14 cellular contexts compared by ENCODE assay signal in the genomic region with DNA sequence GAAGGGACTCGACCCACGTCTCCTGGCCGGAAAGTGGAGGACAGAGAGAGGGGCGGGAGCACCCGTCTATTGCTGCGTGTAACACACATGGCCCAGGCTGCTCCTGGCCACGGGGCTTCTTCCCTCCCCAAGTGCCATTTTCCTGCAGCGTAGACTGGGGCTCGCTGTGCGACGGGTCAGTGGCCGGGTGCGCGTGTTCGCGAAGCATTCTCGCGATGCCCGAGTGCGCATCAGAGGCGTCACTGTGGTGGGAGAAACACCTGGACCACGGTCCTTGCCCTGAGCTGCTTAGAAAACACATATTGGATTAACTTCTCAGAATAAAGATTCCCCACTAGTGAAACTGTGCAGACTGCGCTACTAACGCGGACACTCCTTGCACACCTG.
A peak's percentile ranks its signal among the peaks of the same experiment; 100 is the strongest.
DNase-seq lines count a peak whose midpoint lies in the region; ATAC-seq, FAIRE-seq and TF ChIP-seq lines count a peak whose summit lies in the region.
"Had no signal": no experiment of that assay in that cellular context is flagged by ENCODE, and none has a peak within 500 bp of the region (broad histone marks: within the 10 kb centered on the region; RNA-seq: fewer than 3 reads in every experiment).

No MANE protein-coding gene starts in this region.

- H3K27me3 ChIP-seq in BLaER1 treated with 17β-estradiol and CSF1 and Interleukin-3, amounts not matched to agents 10 nM and 100 nM: no peaks in the 10 kb centered on the region
- no peaks in the 10 kb centered on the region for H3K27me3 ChIP-seq in GM12878 (replicated peaks in 1 of 2; ENCODE audit: control insufficient read depth in 2 of 2, insufficient read depth in 2 of 2, low read length in 1 of 2)
- H3K27me3 ChIP-seq in osteoblast (ENCODE audit: insufficient read depth, low read length): no peaks in the 10 kb centered on the region
- H3K27me3 ChIP-seq in upper lobe of right lung: no peaks in the 10 kb centered on the region
- H3K27me3 ChIP-seq in ascending aorta: no peaks in the 10 kb centered on the region
- H3K27me3 ChIP-seq: BE2C had no signal

- POLR2A ChIA-PET in GM12878 (lab: Charles Lee): no interaction called here

- no peaks in the 10 kb centered on the region for H3K79me2 ChIP-seq in GM12878 (ENCODE audit: control insufficient read depth, insufficient read depth, low read length)
- no peaks in the 10 kb centered on the region for H3K79me2 ChIP-seq in osteoblast (ENCODE audit: insufficient read depth, low read length)

- in situ Hi-C loops in GM12878 (cut with MboI): no loop called here

- H4K20me1 ChIP-seq in BLaER1 treated with 17β-estradiol and CSF1 and Interleukin-3, amounts not matched to agents 10 nM and 100 nM: peaks cover 0 to 74% (median 31%) of the 10 kb centered on the region in 11 experiments; a peak in 16 of 22 replicates
- no peaks in the 10 kb centered on the region for H4K20me1 ChIP-seq in GM12878 (ENCODE audit: control insufficient read depth, insufficient read depth)
- no peaks in the 10 kb centered on the region for H4K20me1 ChIP-seq in osteoblast (ENCODE audit: insufficient read depth, low read length)

- TF ChIP-seq RAD21 in GM12878 (IDR thresholded peaks at IDR 0.05; ENCODE audit: insufficient read depth, low read depth, low read length): no peak

- WGBS in GM12878 (ENCODE audit: insufficient coverage, insufficient replicate concordance, low lambda C conversion rate, missing lambda C conversion rate): 99% methylated on average over 22 of the region's 25 CpGs

- ATAC-seq in GM12878 (no peak), upper lobe of right lung (no peak)
- ATAC-seq: A549 had no signal

- CTCF ChIA-PET in GM12878 (lab: Yijun Ruan, JAX): no interaction called here

- SMC1A ChIA-PET in GM12878 (lab: Charles Lee; ENCODE audit: uncharacterized antibody, unreplicated experiment): no interaction called here

- H2AFZ ChIP-seq in GM12878 (ENCODE audit: control insufficient read depth, low read depth, low read length) (no peak overlapping the region), osteoblast (ENCODE audit: low read length) (no peak overlapping the region)

- peaks cover 3 to 40% (median 20%) of the 10 kb centered on the region in 11 experiments; a peak in 18 of 22 replicates for H3K36me3 ChIP-seq in BLaER1 treated with 17β-estradiol and CSF1 and Interleukin-3, amounts not matched to agents 10 nM and 100 nM
- peaks cover 0 to 3% of the 10 kb centered on the region in 2 experiments; a peak in 1 of 4 replicates for H3K36me3 ChIP-seq in GM12878 (ENCODE audit: control insufficient read depth in 2 of 2, insufficient read depth in 2 of 2, low read length in 1 of 2)
- H3K36me3 ChIP-seq in osteoblast (ENCODE audit: insufficient read depth, low read length): no peaks in the 10 kb centered on the region
- H3K36me3 ChIP-seq in upper lobe of right lung: no peaks in the 10 kb centered on the region
- H3K36me3 ChIP-seq in ascending aorta: peaks cover 0 to 5% of the 10 kb centered on the region in 2 donors
- H3K36me3 ChIP-seq: BE2C had no signal

- no peak overlapping the region for H3K9ac ChIP-seq in BLaER1 treated with 17β-estradiol and CSF1 and Interleukin-3, amounts not matched to agents 10 nM and 100 nM
- no peak overlapping the region for H3K9ac ChIP-seq in GM12878 (ENCODE audit: control insufficient read depth, insufficient read depth, low read length)

- intact Hi-C loops in GM12878 (cut with micrococcal nuclease; ENCODE audit: unreplicated experiment): no loop called here
- intact Hi-C loops in upper lobe of right lung (cut with DNase I): no loop called here
- intact Hi-C loops in ascending aorta (cut with DNase I): no loop called here

- H3K4me1 ChIP-seq in BLaER1 treated with 17β-estradiol and CSF1 and Interleukin-3, amounts not matched to agents 10 nM and 100 nM: peaks cover 0 to 70% (median 61%) of the 10 kb centered on the region in 10 experiments; a peak in 16 of 20 replicates
- no peaks in the 10 kb centered on the region for H3K4me1 ChIP-seq in GM12878 (ENCODE audit: control insufficient read depth, insufficient read depth, low read length)
- no peaks in the 10 kb centered on the region for H3K4me1 ChIP-seq in osteoblast (ENCODE audit: insufficient read depth, low read length)
- H3K4me1 ChIP-seq in upper lobe of right lung: no peaks in the 10 kb centered on the region
- no peaks in the 10 kb centered on the region for H3K4me1 ChIP-seq in ascending aorta
- H3K4me1 ChIP-seq: A549, Caco-2 had no signal

- H3K27ac ChIP-seq in BLaER1 treated with 17β-estradiol and CSF1 and Interleukin-3, amounts not matched to agents 10 nM and 100 nM: peak overlapping the region in 1 of 11 experiments; percentile 34; a peak in 1 of 22 replicates
- no peak overlapping the region for H3K27ac ChIP-seq in GM12878 (ENCODE audit: control insufficient read depth, insufficient read depth)
- no peak overlapping the region for H3K27ac ChIP-seq in osteoblast (ENCODE audit: low read depth, low read length)
- no peak overlapping the region for H3K27ac ChIP-seq in upper lobe of right lung
- H3K27ac ChIP-seq in ascending aorta: no peak overlapping the region
- H3K27ac ChIP-seq: A549 had no signal

- TF ChIP-seq EP300 in GM12878 (IDR thresholded peaks at IDR 0.05; ENCODE audit: borderline replicate concordance in 1 of 2, control insufficient read depth in 1 of 2, low read depth in 2 of 2, low read length in 2 of 2): no peak

- no peak for FAIRE-seq in GM12878 (lab: Jason Lieb, UNC)
- FAIRE-seq: A549 had no signal

- peak overlapping the region in 6 of 11 experiments; percentile 24 to 94 (median 86); a peak in 12 of 22 replicates for H3K4me2 ChIP-seq in BLaER1 treated with 17β-estradiol and CSF1 and Interleukin-3, amounts not matched to agents 10 nM and 100 nM
- H3K4me2 ChIP-seq in GM12878 (ENCODE audit: control insufficient read depth, insufficient read depth): no peak overlapping the region
- H3K4me2 ChIP-seq in osteoblast (ENCODE audit: insufficient read depth, low read length): no peak overlapping the region
- H3K4me2 ChIP-seq: A549 had no signal

- H3K4me3 ChIP-seq in BLaER1 treated with 17β-estradiol and CSF1 and Interleukin-3, amounts not matched to agents 10 nM and 100 nM: no peak overlapping the region
- H3K4me3 ChIP-seq in GM12878 (no peak overlapping the region), osteoblast (ENCODE audit: insufficient read depth, low read length) (no peak overlapping the region), upper lobe of right lung (no peak overlapping the region), ascending aorta (no peak overlapping the region)
- H3K4me3 ChIP-seq: A549 had no signal

- TF ChIP-seq CTCF in GM12878 (IDR thresholded peaks at IDR 0.05 in 2 of 3, conservative IDR thresholded peaks at IDR 0.05 in 1 of 3; ENCODE audit: control insufficient read depth in 2 of 3, extremely low read depth in 1 of 3, insufficient read depth in 1 of 3, low read depth in 3 of 3, low read length in 3 of 3): no peak
- no peak for TF ChIP-seq CTCF in osteoblast (IDR thresholded peaks at IDR 0.05; ENCODE audit: extremely low read depth, low read depth, low read length)
- no peak for TF ChIP-seq CTCF in upper lobe of right lung (IDR thresholded peaks at IDR 0.05)
- no peak for TF ChIP-seq CTCF in ascending aorta (IDR thresholded peaks at IDR 0.05)

- TF ChIP-seq POLR2A in GM12878 (IDR thresholded peaks at IDR 0.05; ENCODE audit: low read depth, low read length): no peak

- DNase-seq in GM12878 (ENCODE audit: low read depth, low spot score): no peak
- peak; percentile 54 for DNase-seq in osteoblast (ENCODE audit: insufficient read length, low spot score, missing footprints)
- DNase-seq in upper lobe of right lung: peak; percentile 58
- no peak for DNase-seq in cerebellar cortex (ENCODE audit: low spot score)
- DNase-seq in ascending aorta (ENCODE audit: low spot score in 2 of 2): no peak
- DNase-seq: BE2C; Caco-2; CD8-positive, alpha-beta memory T cell; DND-41; GDM1; HCEC 1CT; HFFc6 had no signal

- H3K9me3 ChIP-seq in BLaER1 treated with 17β-estradiol and CSF1 and Interleukin-3, amounts not matched to agents 10 nM and 100 nM (replicated peaks in 1 of 11): no peaks in the 10 kb centered on the region
- H3K9me3 ChIP-seq in GM12878 (replicated peaks; ENCODE audit: control insufficient read depth, insufficient read depth, low read length) (peaks cover 4% of the 10 kb centered on the region; the same call in 2 of the 3 replicates), osteoblast (ENCODE audit: low read depth, low read length) (no peaks in the 10 kb centered on the region), upper lobe of right lung (no peaks in the 10 kb centered on the region), ascending aorta (no peaks in the 10 kb centered on the region)
- H3K9me3 ChIP-seq: A549, BE2C, Caco-2 had no signal

- BruUV-seq in GM12878 (replicated peaks; lab: Mats Ljungman, UMichigan): no TSS peak

- RAD21 ChIA-PET in GM12878 (lab: Charles Lee; ENCODE audit: unreplicated experiment): no interaction called here

TF ChIP-seq in GM12878, 131 proteins besides CTCF, POLR2A, EP300 and RAD21:
- TF ChIP-seq NR2C2 (IDR thresholded peaks at IDR 0.05; ENCODE audit: borderline replicate concordance, control insufficient read depth, insufficient read length, low read depth): no peak
- no peak for TF ChIP-seq ESRRA (IDR thresholded peaks at IDR 0.05; ENCODE audit: low read length)
- TF ChIP-seq TCF3 (IDR thresholded peaks at IDR 0.05; ENCODE audit: borderline replicate concordance, insufficient read depth, low read depth, low read length): 0 out of 2 replicates have a peak, but pooled peaks have one; percentile 34

Comparison
In these comparisons a context has a peak if more than half of its experiments do, and no peak if none do; other contexts are left out.
1. H3K4me2 ChIP-seq: peak in BLaER1 treated with 17β-estradiol and CSF1 and Interleukin-3, amounts not matched to agents 10 nM and 100 nM (6 of 11); none in GM12878 (single experiment) and osteoblast (single experiment).
2. DNase-seq: peak in osteoblast (single experiment) and upper lobe of right lung (single experiment); none in GM12878 (single experiment), cerebellar cortex (single experiment) and ascending aorta (0 of 2).